ENCODE assay signal across 1 cellular context in genomic region chr4:76053730-76054129, GRCh38.
TF ChIP-seq lines count a peak whose summit lies in the region.

No MANE protein-coding gene starts in this region.

TF ChIP-seq in H1, 55 proteins besides CTCF, POLR2A, EP300 and RAD21:
- TF ChIP-seq CEBPB (IDR thresholded peaks at IDR 0.05; ENCODE audit: low read depth, low read length), result peak; percentile 79
- TF ChIP-seq RXRA (IDR thresholded peaks at IDR 0.05; ENCODE audit: insufficient read depth, low read depth, low read length), result no peak
- no peak for TF ChIP-seq EZH2 (IDR thresholded peaks at IDR 0.05; ENCODE audit: low read depth, low read length, severe bottlenecking)
